Comparison of ENCODE assay signal across 19 cellular contexts in the genomic region with DNA sequence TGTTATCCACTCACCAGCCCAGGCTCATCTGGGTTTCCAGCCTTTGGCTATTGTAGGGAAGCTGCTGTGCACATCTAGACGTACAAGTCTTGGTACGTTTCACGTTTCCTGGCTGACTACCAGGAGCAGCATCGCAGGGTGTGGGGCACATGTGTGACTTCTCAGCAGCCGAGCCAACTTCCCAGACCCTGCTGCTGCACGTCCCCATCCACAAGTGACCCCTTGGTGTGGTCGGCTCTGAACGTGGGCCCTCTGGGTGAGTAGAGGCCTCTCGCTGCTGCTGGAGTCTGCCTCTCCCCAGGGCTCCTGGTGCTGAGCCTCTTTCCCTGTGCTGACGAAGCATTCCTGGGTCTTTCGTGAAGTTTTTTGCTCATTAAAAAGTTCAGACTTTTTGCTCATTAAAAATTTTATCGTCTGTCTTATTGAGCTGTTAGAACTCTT.
A peak's percentile ranks its signal among the peaks of the same experiment; 100 is the strongest.
DNase-seq lines count a peak whose midpoint lies in the region; ATAC-seq and TF ChIP-seq lines count a peak whose summit lies in the region.
"Had no signal": no experiment of that assay in that cellular context is flagged by ENCODE, and none has a peak within 500 bp of the region (broad histone marks: within the 10 kb centered on the region; RNA-seq: fewer than 3 reads in every experiment).

No MANE protein-coding gene starts in this region.

- H3K36me3 ChIP-seq in BLaER1, result peaks cover 39% of the 10 kb centered on the region
- H3K36me3 ChIP-seq in CD8-positive, alpha-beta T cell (ENCODE audit: insufficient read depth, low read length), result peaks cover 21% of the 10 kb centered on the region
- no peaks in the 10 kb centered on the region for H3K36me3 ChIP-seq in prostate gland

- 43% methylated on average over 12 of the region's 12 CpGs for WGBS in prostate gland

- H3K9ac ChIP-seq in BLaER1, result peak overlapping the region; percentile 35

- intact Hi-C loops in CD8-positive, alpha-beta T cell (cut with DNase I, micrococcal nuclease), result loop anchor here in 1 of 2 experiments (5.0 kb wide), 1 partner anchor 43 kb away; no protein-coding TSS in a partner anchor
- intact Hi-C loops in prostate gland (cut with DNase I), result no loop called here

- CTCF ChIA-PET in CD8-positive, alpha-beta T cell (lab: Charles Lee), result interaction anchor here (1.2 kb wide), 1 partner anchor 24 kb away, joined by 3 read pairs; no protein-coding TSS in a partner anchor

- no peaks in the 10 kb centered on the region for H3K27me3 Mint-ChIP-seq in CD8-positive, alpha-beta T cell (ENCODE audit: low read depth)
- no peaks in the 10 kb centered on the region for H3K27me3 Mint-ChIP-seq in effector memory CD8-positive, alpha-beta T cell
- H3K27me3 Mint-ChIP-seq: brain had no signal

- TF ChIP-seq POLR2A in prostate gland (IDR thresholded peaks at IDR 0.05), result no peak

- ATAC-seq in CD8-positive, alpha-beta T cell, result no peak
- ATAC-seq in effector memory CD8-positive, alpha-beta T cell (replicated peaks), result no peak
- ATAC-seq in GM21367 (IDR thresholded peaks at IDR 0.05; ENCODE audit: unreplicated experiment) (no peak), GM18517 (IDR thresholded peaks at IDR 0.05; ENCODE audit: unreplicated experiment) (no peak)

- H3K9me3 ChIP-seq in BLaER1, result no peaks in the 10 kb centered on the region
- H3K9me3 ChIP-seq in CD8-positive, alpha-beta T cell (ENCODE audit: low read length), result no peaks in the 10 kb centered on the region
- no peaks in the 10 kb centered on the region for H3K9me3 ChIP-seq in prostate gland
- H3K9me3 ChIP-seq: adrenal gland, SJSA1 had no signal

- peak overlapping the region; percentile 99 for H3K4me2 ChIP-seq in BLaER1

- POLR2A ChIA-PET in CD8-positive, alpha-beta T cell (lab: Charles Lee), result interaction anchor here (1.1 to 3.0 kb wide), 3 partner anchors 10 to 45 kb away, joined by 3 to 23 read pairs (median 16); no protein-coding TSS in a partner anchor

- H3K9me3 Mint-ChIP-seq in CD8-positive, alpha-beta T cell, result no peaks in the 10 kb centered on the region
- H3K9me3 Mint-ChIP-seq in effector memory CD8-positive, alpha-beta T cell, result no peaks in the 10 kb centered on the region
- H3K9me3 Mint-ChIP-seq: brain, naive B cell had no signal

- TF ChIP-seq CTCF in CD8-positive, alpha-beta T cell (IDR thresholded peaks at IDR 0.05), result no peak
- no peak for TF ChIP-seq CTCF in prostate gland (IDR thresholded peaks at IDR 0.05)

- H3K4me1 ChIP-seq in BLaER1 (peaks cover 98% of the 10 kb centered on the region), prostate gland (replicated peaks) (no peaks in the 10 kb centered on the region)
- peaks cover 26% of the 10 kb centered on the region for H3K4me1 ChIP-seq in CD8-positive, alpha-beta T cell (ENCODE audit: insufficient read depth, low read length)
- H3K4me1 ChIP-seq: adrenal gland, SJSA1 had no signal

- H3K4me3 ChIP-seq in BLaER1, result no peak overlapping the region
- no peak overlapping the region for H3K4me3 ChIP-seq in CD8-positive, alpha-beta T cell (ENCODE audit: low read depth, low read length)
- no peak overlapping the region for H3K4me3 ChIP-seq in prostate gland
- H3K4me3 ChIP-seq: adrenal gland, SJSA1 had no signal

- H3K4me1 Mint-ChIP-seq in CD8-positive, alpha-beta T cell (ENCODE audit: low read depth), result peaks cover 27% of the 10 kb centered on the region
- H3K4me1 Mint-ChIP-seq in effector memory CD8-positive, alpha-beta T cell (ENCODE audit: low read depth in 2 of 2), result peaks cover 3 to 10% of the 10 kb centered on the region in 2 donors

- H4K20me1 ChIP-seq in BLaER1, result peaks cover 76% of the 10 kb centered on the region

- DNase-seq in CD8-positive, alpha-beta T cell, result no peak
- no peak for DNase-seq in effector memory CD8-positive, alpha-beta T cell
- DNase-seq in prostate gland (ENCODE audit: low spot score) (no peak), NCI-H1436 treated with DMSO at 0.1 percent for 48 hours (lab: John Stamatoyannopoulos, UW) (no peak)
- DNase-seq: activated CD4-positive, CD25-positive, alpha-beta regulatory T cell treated with anti-CD3 and anti-CD28 coated beads, Interleukin-2, amount 50 U/mL, for 72 hours; activated effector memory CD4-positive, alpha-beta T cell treated with anti-CD3 and anti-CD28 coated beads, Interleukin-2, amount 50 U/mL, for 16 hours; adrenal gland; DMS153; GOT3; naive B cell; NCI-H1105 treated with DMSO at 0.1 percent for 48 hours; NCI-H2029; NCI-H2227 treated with DMSO at 0.1 percent for 48 hours; small intestine had no signal

- H3K4me3 Mint-ChIP-seq in CD8-positive, alpha-beta T cell, result peak overlapping the region; percentile 42
- peak overlapping the region in 1 of 2 donors; percentile 17 for H3K4me3 Mint-ChIP-seq in effector memory CD8-positive, alpha-beta T cell
- H3K4me3 Mint-ChIP-seq: brain, naive B cell had no signal

- H3K27me3 ChIP-seq in BLaER1 (no peaks in the 10 kb centered on the region), prostate gland (replicated peaks; ENCODE audit: insufficient read depth) (no peaks in the 10 kb centered on the region)
- no peaks in the 10 kb centered on the region for H3K27me3 ChIP-seq in CD8-positive, alpha-beta T cell (ENCODE audit: insufficient read depth, low read length)
- H3K27me3 ChIP-seq: adrenal gland, SJSA1 had no signal

- peak overlapping the region; percentile 78 for H3K27ac ChIP-seq in BLaER1
- peak overlapping the region; percentile 16 for H3K27ac ChIP-seq in CD8-positive, alpha-beta T cell (ENCODE audit: low read depth, low read length)
- peak overlapping the region; percentile 6 to 44 for H3K27ac ChIP-seq in prostate gland
- H3K27ac ChIP-seq: adrenal gland, SJSA1 had no signal

- peak overlapping the region; percentile 96 for H3K27ac Mint-ChIP-seq in CD8-positive, alpha-beta T cell
- H3K27ac Mint-ChIP-seq in effector memory CD8-positive, alpha-beta T cell, result peak overlapping the region; percentile 22 to 58

- H3K36me3 Mint-ChIP-seq in CD8-positive, alpha-beta T cell, result peaks cover 49% of the 10 kb centered on the region
- H3K36me3 Mint-ChIP-seq in effector memory CD8-positive, alpha-beta T cell (ENCODE audit: insufficient read depth), result peaks cover 33% of the 10 kb centered on the region

Comparison
In these comparisons a context has a peak if more than half of its experiments do, and no peak if none do; other contexts are left out.
1. H3K27ac ChIP-seq: peak in every context shown above with its lines; median percentile 78 in BLaER1; 25 in prostate gland; 16 in CD8-positive, alpha-beta T cell.